Comparison of ENCODE assay signal across 26 cellular contexts in the genomic region with DNA sequence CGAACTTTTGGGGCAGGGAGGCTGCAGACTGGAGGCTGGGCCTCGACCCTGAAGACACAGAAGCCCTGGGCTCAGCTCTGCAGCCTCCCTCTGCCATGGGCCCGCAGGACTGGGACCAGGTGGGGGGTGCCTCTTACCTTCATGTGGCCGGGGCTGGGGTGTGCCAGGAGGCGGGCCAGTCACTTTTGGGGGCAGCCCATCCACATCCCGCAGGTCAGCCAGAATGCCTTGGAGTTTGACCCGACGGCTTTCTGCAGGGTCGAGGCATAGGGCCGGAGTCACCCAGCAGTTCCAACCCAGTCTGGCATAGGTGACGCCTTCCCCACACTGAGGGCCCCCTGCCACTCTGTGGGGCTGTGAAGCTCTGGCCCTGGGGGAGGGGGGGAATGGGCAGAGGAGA. TPM values are rescaled to one million over a fixed set of nuclear protein-coding genes. Genes with fewer than 3 reads are reported as not detected.
DNase-seq lines count a peak whose midpoint lies in the region; ATAC-seq, FAIRE-seq and TF ChIP-seq lines count a peak whose summit lies in the region.
"Had no signal": no experiment of that assay in that cellular context is flagged by ENCODE, and none has a peak within 500 bp of the region (broad histone marks: within the 10 kb centered on the region; RNA-seq: fewer than 3 reads in every experiment).

No MANE protein-coding gene starts in this region.

- H3K4me1 ChIP-seq in A549: peaks cover 29% of the 10 kb centered on the region
- H3K4me1 ChIP-seq in gastroesophageal sphincter: peaks cover 0 to 59% (median 5%) of the 10 kb centered on the region in 3 donors
- H3K4me1 ChIP-seq in spleen: peaks cover 47 to 100% (median 86%) of the 10 kb centered on the region in 6 donors
- H3K4me1 ChIP-seq in CD8-positive, alpha-beta T cell (ENCODE audit: insufficient read depth, low read length): peaks cover 22% of the 10 kb centered on the region
- H3K4me1 ChIP-seq: neural progenitor cell, SJCRH30 had no signal

- POLR2A ChIA-PET in A549 (lab: Yijun Ruan, JAX): interaction anchor here (1.3 to 1.4 kb wide), 2 partner anchors 11 to 66 kb away, joined by 3 read pairs; a partner anchor contains a TSS
- POLR2A ChIA-PET in CD8-positive, alpha-beta T cell (lab: Charles Lee): interaction anchor here (0.5 to 4.0 kb wide), 5 partner anchors 10 to 64 kb away, joined by 3 to 28 read pairs (median 6); no protein-coding TSS in a partner anchor

- H3K4me3 Mint-ChIP-seq in Calu3 (ENCODE audit: low read depth, unreplicated experiment): no peak overlapping the region
- H3K4me3 Mint-ChIP-seq in CD8-positive, alpha-beta T cell: no peak overlapping the region
- H3K4me3 Mint-ChIP-seq: activated CD4-positive, alpha-beta T cell treated with anti-CD3 and anti-CD28 coated beads, Interleukin-2, amount 10 ng/mL, durations not matched to agents 24 days and 14 days; CD4-positive, alpha-beta memory T cell; neural progenitor cell; T-helper 1 cell treated with Interleukin-12 subunit alpha and Interleukin-12 subunit beta and Interleukin-4 antibody, amounts not matched to agents 30 μg/mL and 1 μg/mL, for 36 hours had no signal

- no peak for TF ChIP-seq EP300 in A549 (IDR thresholded peaks at IDR 0.05)
- TF ChIP-seq EP300 in gastroesophageal sphincter (IDR thresholded peaks at IDR 0.05): no peak

- DNase-seq in A549 (ENCODE audit: low read depth in 1 of 2, low spot score in 1 of 2) (no peak), Calu3 (no peak), spleen (peak; percentile 69), midbrain (lab: John Stamatoyannopoulos, UW) (no peak)
- DNase-seq in CD8-positive, alpha-beta T cell: no peak
- DNase-seq: activated CD4-positive, alpha-beta T cell treated with anti-CD3 and anti-CD28 coated beads, Interleukin-2, amount 10 ng/mL, durations not matched to agents 24 days and 14 days; amniotic stem cell; CD4-positive, alpha-beta memory T cell; central memory CD4-positive, alpha-beta T cell; DMS79; erythroblast; GOT3; left colon; NCI-H1048; NCI-H1930; NCI-H2227 treated with DMSO at 0.1 percent for 48 hours; NCI-H748 treated with DMSO at 0.1 percent for 48 hours; OCI-M1; SJCRH30; stimulated activated CD8-positive, alpha-beta memory T cell treated with anti-CD3 and anti-CD28 coated beads, Interleukin-4, amount 100 ng/mL, for 48 hours had no signal

- H3K27ac Mint-ChIP-seq in Calu3 (ENCODE audit: unreplicated experiment): peak overlapping the region; percentile 8
- no peak overlapping the region for H3K27ac Mint-ChIP-seq in CD8-positive, alpha-beta T cell
- H3K27ac Mint-ChIP-seq: activated CD4-positive, alpha-beta T cell treated with anti-CD3 and anti-CD28 coated beads, Interleukin-2, amount 10 ng/mL, durations not matched to agents 24 days and 14 days; neural progenitor cell; T-helper 1 cell treated with Interleukin-12 subunit alpha and Interleukin-12 subunit beta and Interleukin-4 antibody, amounts not matched to agents 30 μg/mL and 1 μg/mL, for 36 hours had no signal

- peaks cover 0 to 100% of the 10 kb centered on the region in 2 donors for H3K36me3 ChIP-seq in gastroesophageal sphincter
- peaks cover 0 to 100% (median 88%) of the 10 kb centered on the region in 6 donors for H3K36me3 ChIP-seq in spleen
- peaks cover 51% of the 10 kb centered on the region for H3K36me3 ChIP-seq in CD8-positive, alpha-beta T cell (ENCODE audit: insufficient read depth, low read length)
- H3K36me3 ChIP-seq: neural progenitor cell had no signal

- no peaks in the 10 kb centered on the region for H3K9me3 Mint-ChIP-seq in Calu3 (ENCODE audit: low read depth, unreplicated experiment)
- no peaks in the 10 kb centered on the region for H3K9me3 Mint-ChIP-seq in CD8-positive, alpha-beta T cell
- H3K9me3 Mint-ChIP-seq: activated CD4-positive, alpha-beta T cell treated with anti-CD3 and anti-CD28 coated beads, Interleukin-2, amount 10 ng/mL, durations not matched to agents 24 days and 14 days; neural progenitor cell; T-helper 1 cell treated with Interleukin-12 subunit alpha and Interleukin-12 subunit beta and Interleukin-4 antibody, amounts not matched to agents 30 μg/mL and 1 μg/mL, for 36 hours had no signal

- intact Hi-C loops in Calu3 (cut with micrococcal nuclease; ENCODE audit: unreplicated experiment) (no loop called here), spleen (cut with DNase I; ENCODE audit: low total_unique reads) (loop anchor here (2.0 kb wide), 1 partner anchor 23 kb away; no protein-coding TSS in a partner anchor)
- intact Hi-C loops in CD8-positive, alpha-beta T cell (cut with DNase I, micrococcal nuclease): loop anchor here (1.0 to 2.0 kb wide), 5 partner anchors 13 to 198 kb away; no protein-coding TSS in a partner anchor

- H3K4me3 ChIP-seq in A549: no peak overlapping the region
- no peak overlapping the region for H3K4me3 ChIP-seq in gastroesophageal sphincter
- peak overlapping the region in 3 of 8 donors; percentile 3 to 57 (median 33) for H3K4me3 ChIP-seq in spleen
- no peak overlapping the region for H3K4me3 ChIP-seq in CD8-positive, alpha-beta T cell (ENCODE audit: low read depth, low read length)
- H3K4me3 ChIP-seq: neural progenitor cell, SJCRH30 had no signal

- no peak for TF ChIP-seq RAD21 in A549 (conservative IDR thresholded peaks at IDR 0.05 in 1 of 2, IDR thresholded peaks at IDR 0.05 in 1 of 2)

- H3K4me1 Mint-ChIP-seq in Calu3 (ENCODE audit: low read depth, unreplicated experiment): peaks cover 41% of the 10 kb centered on the region
- H3K4me1 Mint-ChIP-seq in CD8-positive, alpha-beta T cell (ENCODE audit: low read depth): peaks cover 10% of the 10 kb centered on the region

- ATAC-seq in A549: no peak
- ATAC-seq in gastroesophageal sphincter: no peak
- no peak for ATAC-seq in CD8-positive, alpha-beta T cell
- ATAC-seq in GM19328 (IDR thresholded peaks at IDR 0.05; ENCODE audit: unreplicated experiment): no peak
- ATAC-seq: left colon had no signal

- H3K27ac ChIP-seq in A549: no peak overlapping the region
- peak overlapping the region in 3 of 4 donors; percentile 49 to 65 (median 62) for H3K27ac ChIP-seq in gastroesophageal sphincter
- H3K27ac ChIP-seq in spleen: peak overlapping the region; percentile 32 to 93 (median 67)
- no peak overlapping the region for H3K27ac ChIP-seq in CD8-positive, alpha-beta T cell (ENCODE audit: low read depth, low read length)
- H3K27ac ChIP-seq: neural progenitor cell, SJCRH30 had no signal

- CTCF ChIA-PET in A549 (lab: Yijun Ruan, JAX): interaction anchor here (0.6 to 12.9 kb wide), 36 partner anchors 8 to 356 kb away, joined by 3 to 205 read pairs (median 5); a partner anchor contains a TSS
- CTCF ChIA-PET in Calu3 (lab: Charles Lee): no interaction called here
- CTCF ChIA-PET in CD8-positive, alpha-beta T cell (lab: Charles Lee): interaction anchor here (0.8 to 10.1 kb wide), 24 partner anchors 8 to 203 kb away, joined by 3 to 269 read pairs (median 7); a partner anchor contains a TSS

- H3K4me2 ChIP-seq in A549: no peak overlapping the region
- H3K4me2 ChIP-seq: neural progenitor cell had no signal

- BruUV-seq in Calu3 (replicated peaks; lab: Mats Ljungman, UMichigan): no TSS peak

- WGBS in A549 (ENCODE audit: missing lambda C conversion rate): 88% methylated on average over 11 of the region's 11 CpGs
- WGBS in gastroesophageal sphincter (ENCODE audit: low coverage in 1 of 2), 2 donors: 73 to 80% methylated on average over 1 to 2 of the region's 11 CpGs
- WGBS in spleen, 5 donors: 61 to 83% (median 74%) methylated on average over 5 to 11 of the region's 11 CpGs

- H3K27me3 ChIP-seq in gastroesophageal sphincter (no peaks in the 10 kb centered on the region), spleen (replicated peaks in 1 of 7) (no peaks in the 10 kb centered on the region)
- no peaks in the 10 kb centered on the region for H3K27me3 ChIP-seq in CD8-positive, alpha-beta T cell (ENCODE audit: insufficient read depth, low read length)
- H3K27me3 ChIP-seq: neural progenitor cell, SJCRH30 had no signal

- TF ChIP-seq POLR2A in A549 (IDR thresholded peaks at IDR 0.05; ENCODE audit: low read length) (no peak), gastroesophageal sphincter (IDR thresholded peaks at IDR 0.05) (no peak), spleen (IDR thresholded peaks at IDR 0.05) (no peak)

- TF ChIP-seq CTCF in A549 (IDR thresholded peaks at IDR 0.05) (no peak), Calu3 (IDR thresholded peaks at IDR 0.05; ENCODE audit: unreplicated experiment) (no peak), gastroesophageal sphincter (IDR thresholded peaks at IDR 0.05) (no peak), spleen (IDR thresholded peaks at IDR 0.05 in 8 of 11, conservative IDR thresholded peaks at IDR 0.05 in 3 of 11) (no peak)
- no peak for TF ChIP-seq CTCF in CD8-positive, alpha-beta T cell (IDR thresholded peaks at IDR 0.05)

- FAIRE-seq in A549 (lab: Jason Lieb, UNC): no peak
- FAIRE-seq: GM12892, GM19239 had no signal

- H3K27me3 Mint-ChIP-seq in Calu3 (ENCODE audit: unreplicated experiment): no peaks in the 10 kb centered on the region
- no peaks in the 10 kb centered on the region for H3K27me3 Mint-ChIP-seq in CD8-positive, alpha-beta T cell (ENCODE audit: low read depth)
- H3K27me3 Mint-ChIP-seq: activated CD4-positive, alpha-beta T cell treated with anti-CD3 and anti-CD28 coated beads, Interleukin-2, amount 10 ng/mL, durations not matched to agents 24 days and 14 days; CD4-positive, alpha-beta memory T cell had no signal

- peaks cover 75% of the 10 kb centered on the region for H3K36me3 Mint-ChIP-seq in Calu3 (ENCODE audit: insufficient read depth, unreplicated experiment)
- peaks cover 85% of the 10 kb centered on the region for H3K36me3 Mint-ChIP-seq in CD8-positive, alpha-beta T cell

- no peaks in the 10 kb centered on the region for H3K9me3 ChIP-seq in A549
- H3K9me3 ChIP-seq in gastroesophageal sphincter: no peaks in the 10 kb centered on the region
- no peaks in the 10 kb centered on the region for H3K9me3 ChIP-seq in spleen
- H3K9me3 ChIP-seq in CD8-positive, alpha-beta T cell (ENCODE audit: low read length): no peaks in the 10 kb centered on the region
- H3K9me3 ChIP-seq: SJCRH30 had no signal

RNA-seq across cellular contexts. Expression of a gene that starts 10.8 kb away (rescaled TPM):
- 8.3 and 10.4 TPM in 2 replicates for polyA plus RNA-seq in A549 (2011; rRNA removed)
- polyA plus RNA-seq in A549 (2012; cell fraction: cytosol; rRNA removed): 20.7 and 21.5 TPM in 2 replicates
- 43.5 and 59.2 TPM in 2 replicates for polyA plus RNA-seq in A549 (2012; cell fraction: nucleus; rRNA removed)
- 21.7 to 25.8 TPM (median 24.6 TPM) in 3 replicates for polyA plus RNA-seq in A549 (2017; fragmentation: RNase III; extraction: RNeasy Plus Mini Kit Qiagen cat#74134 plus additional on column Dnase treatment)
- 22.8 and 23.8 TPM in 2 replicates for polyA minus RNA-seq in A549 (2011; rRNA and poly(A)+ RNA removed)
- 98.3 and 110 TPM in 2 replicates for total RNA-seq in Calu3 (2022)
- total RNA-seq in gastroesophageal sphincter: 10 to 100 TPM; 15.2 to 33.6 (median 19.7) TPM
- 100 to 1,000 TPM in 4 of 7 donors, 10 to 100 TPM in 3; 76.3 to 127 (median 115) TPM for total RNA-seq in spleen
- polyA plus RNA-seq in spleen: 100 to 1,000 TPM in 2 of 3 donors, 10 to 100 TPM in 1; 63.4 to 132 (median 105) TPM
- total RNA-seq in CD8-positive, alpha-beta T cell: 10 to 100 TPM; 81.1 to 89.7 TPM

RNA-seq across cellular contexts. Expression of a gene that starts 18.1 kb away (rescaled TPM):
- polyA plus RNA-seq in A549 (2011; rRNA removed): 14.7 and 16.4 TPM in 2 replicates
- polyA plus RNA-seq in A549 (2012; cell fraction: cytosol; rRNA removed): 23.9 and 34.0 TPM in 2 replicates
- 75.2 and 82.8 TPM in 2 replicates for polyA plus RNA-seq in A549 (2012; cell fraction: nucleus; rRNA removed)
- 18.4 to 20.2 TPM (median 18.8 TPM) in 3 replicates for polyA plus RNA-seq in A549 (2017; fragmentation: RNase III; extraction: RNeasy Plus Mini Kit Qiagen cat#74134 plus additional on column Dnase treatment)
- 10.6 and 13.3 TPM in 2 replicates for polyA minus RNA-seq in A549 (2011; rRNA and poly(A)+ RNA removed)
- 33.7 and 35.0 TPM in 2 replicates for total RNA-seq in Calu3 (2022)
- 10 to 100 TPM; 18.7 to 22.5 (median 20.3) TPM for total RNA-seq in gastroesophageal sphincter
- 10 to 100 TPM; 15.4 to 24.8 (median 19.3) TPM for total RNA-seq in spleen
- polyA plus RNA-seq in spleen: 10 to 100 TPM in 1 of 3 donors, 1 to 10 TPM in 2; 5.3 to 13.0 (median 9.8) TPM
- total RNA-seq in CD8-positive, alpha-beta T cell: 10 to 100 TPM; 23.2 to 25.4 TPM

RNA-seq across cellular contexts. Expression of a gene that starts 18.5 kb away (rescaled TPM):
- polyA plus RNA-seq in A549 (2011; rRNA removed) (62.8 and 66.2 TPM in 2 replicates), A549 (2017; fragmentation: RNase III; extraction: RNeasy Plus Mini Kit Qiagen cat#74134 plus additional on column Dnase treatment) (70.0 to 72.9 TPM (median 71.0 TPM) in 3 replicates), spleen (10 to 100 TPM; 28.2 to 70.7 (median 30.0) TPM)
- polyA plus RNA-seq in A549 (2012; cell fraction: cytosol; rRNA removed): 192 and 270 TPM in 2 replicates
- 380 and 588 TPM in 2 replicates for polyA plus RNA-seq in A549 (2012; cell fraction: nucleus; rRNA removed)
- 65.2 and 89.1 TPM in 2 replicates for polyA minus RNA-seq in A549 (2011; rRNA and poly(A)+ RNA removed)
- total RNA-seq in Calu3 (2022) (149 and 151 TPM in 2 replicates), gastroesophageal sphincter (100 to 1,000 TPM in 1 of 4 donors, 10 to 100 TPM in 3; 64.6 to 109 (median 90.4) TPM), spleen (100 to 1,000 TPM in 5 of 7 donors, 10 to 100 TPM in 2; 90.1 to 143 (median 107) TPM)
- 100 to 1,000 TPM; 120 to 126 TPM for total RNA-seq in CD8-positive, alpha-beta T cell

Comparison
In these comparisons a context has a peak if more than half of its experiments do, and no peak if none do; other contexts are left out.
1. H3K27ac ChIP-seq: peak in gastroesophageal sphincter (3 of 4) and spleen (8 of 8); none in A549 (0 of 2) and CD8-positive, alpha-beta T cell (single experiment).